In genomic region chr5:5505848-5506247, GRCh38 we compare ENCODE assay signal across 23 cellular contexts.
"Had no signal": no experiment of that assay in that cellular context is flagged by ENCODE, and none has a peak within 500 bp of the region (broad histone marks: within the 10 kb centered on the region; RNA-seq: fewer than 3 reads in every experiment).

No MANE protein-coding gene starts in this region.

- H3K36me3 ChIP-seq: esophagus muscularis mucosa, gastrocnemius medialis, heart right ventricle, spleen, stomach, thoracic aorta, transverse colon had no signal

- H3K4me3 Mint-ChIP-seq: natural killer cell, neural crest cell had no signal

- H3K4me1 ChIP-seq: esophagus muscularis mucosa, gastrocnemius medialis, heart right ventricle, spleen, stomach, transverse colon had no signal

- H3K27me3 ChIP-seq: esophagus muscularis mucosa, gastrocnemius medialis, stomach, transverse colon had no signal

- H3K27ac ChIP-seq: dorsolateral prefrontal cortex, epithelial cell of prostate, esophagus muscularis mucosa, gastrocnemius medialis, heart right ventricle, spleen, stomach, thoracic aorta, transverse colon had no signal

- H3K9me3 ChIP-seq: gastrocnemius medialis had no signal

- H3K27ac Mint-ChIP-seq: natural killer cell had no signal

- DNase-seq: cortex of kidney; dorsolateral prefrontal cortex; effector CD8-positive, alpha-beta T cell; gastrocnemius medialis; heart right ventricle; hypothalamus; kidney glomerular epithelial cell; mesendoderm; natural killer cell; posterior cingulate gyrus; spleen; stimulated activated CD4-positive, alpha-beta T cell treated with anti-CD3 and anti-CD28 coated beads, Interleukin-15, amount 100 ng/mL, for 24 hours; stimulated activated CD4-positive, alpha-beta T cell treated with anti-CD3 and anti-CD28 coated beads, Interleukin-1b, Interleukin-23, amount 100 ng/mL, for 48 hours; stimulated activated CD4-positive, alpha-beta T cell treated with anti-CD3 and anti-CD28 coated beads, Interleukin-4, amount 100 ng/mL, for 24 hours; stimulated activated naive CD4-positive, alpha-beta T cell; stomach; substantia nigra; transverse colon had no signal

- H3K4me3 ChIP-seq: dorsolateral prefrontal cortex, esophagus muscularis mucosa, gastrocnemius medialis, heart right ventricle, spleen, stomach, thoracic aorta, transverse colon had no signal

- H3K4me1 Mint-ChIP-seq: natural killer cell, neural crest cell had no signal

- ATAC-seq: gastrocnemius medialis, heart right ventricle, natural killer cell, sciatic nerve had no signal
